10 cellular contexts compared by ENCODE assay signal in genomic region chr2:120912101-120912985, GRCh38.
DNase-seq lines count a peak whose midpoint lies in the region; ATAC-seq lines count a peak whose summit lies in the region.
"Had no signal": no experiment of that assay in that cellular context is flagged by ENCODE, and none has a peak within 500 bp of the region (broad histone marks: within the 10 kb centered on the region; RNA-seq: fewer than 3 reads in every experiment).

No MANE protein-coding gene starts in this region.

- no peaks in the 10 kb centered on the region for H3K9me3 Mint-ChIP-seq in stimulated activated naive B cell treated with anti-CD40 and anti-IgM and Interleukin-4, amounts not matched to agents 10 μg/mL and 1 μg/mL and 100 μg/mL, for 72 hours
- H3K9me3 Mint-ChIP-seq: activated T-helper 1 cell treated with anti-CD3 and anti-CD28 coated beads, Interleukin-12 subunit alpha, Interleukin-12 subunit beta, Interleukin-2, Interleukin-4 antibody, amounts not matched to agents 30 ng/mL and 10 ng/mL and 1 ng/mL, durations not matched to agents 14 hours and 24 hours and 36 hours; T-helper 1 cell treated with Interleukin-12 subunit alpha and Interleukin-12 subunit beta and Interleukin-4 antibody, amounts not matched to agents 30 μg/mL and 1 μg/mL, for 36 hours had no signal

- intact Hi-C loops in aorta (cut with DNase I) = loop anchor here (5.0 to 10.0 kb wide), 2 partner anchors 45 to 178 kb away; partner anchors contain the start of gene GLI2 (in 1 of the 2)

- no peaks in the 10 kb centered on the region for H3K4me1 Mint-ChIP-seq in stimulated activated naive B cell treated with anti-CD40 and anti-IgM and Interleukin-4, amounts not matched to agents 10 μg/mL and 1 μg/mL and 100 μg/mL, for 72 hours
- H3K4me1 Mint-ChIP-seq: naive thymus-derived CD4-positive, alpha-beta T cell had no signal

- no peaks in the 10 kb centered on the region for H3K27me3 ChIP-seq in aorta (ENCODE audit: control insufficient read depth in 1 of 2, insufficient read depth in 2 of 2, low read length in 1 of 2)

- H3K27me3 Mint-ChIP-seq in stimulated activated naive B cell treated with anti-CD40 and anti-IgM and Interleukin-4, amounts not matched to agents 10 μg/mL and 1 μg/mL and 100 μg/mL, for 72 hours = no peaks in the 10 kb centered on the region
- H3K27me3 Mint-ChIP-seq: naive thymus-derived CD4-positive, alpha-beta T cell had no signal

- no peak overlapping the region for H3K27ac Mint-ChIP-seq in stimulated activated naive B cell treated with anti-CD40 and anti-IgM and Interleukin-4, amounts not matched to agents 10 μg/mL and 1 μg/mL and 100 μg/mL, for 72 hours
- H3K27ac Mint-ChIP-seq: activated T-helper 1 cell treated with anti-CD3 and anti-CD28 coated beads, Interleukin-12 subunit alpha, Interleukin-12 subunit beta, Interleukin-2, Interleukin-4 antibody, amounts not matched to agents 30 ng/mL and 10 ng/mL and 1 ng/mL, durations not matched to agents 14 hours and 24 hours and 36 hours; naive thymus-derived CD4-positive, alpha-beta T cell; T-helper 1 cell treated with Interleukin-12 subunit alpha and Interleukin-12 subunit beta and Interleukin-4 antibody, amounts not matched to agents 30 μg/mL and 1 μg/mL, for 36 hours had no signal

- ATAC-seq in aorta (ENCODE audit: low FRiP score) = peak; percentile 66
- no peak for ATAC-seq in HG03039 (IDR thresholded peaks at IDR 0.05; ENCODE audit: unreplicated experiment)
- ATAC-seq in stimulated activated naive B cell treated with anti-CD40 and anti-IgM and Interleukin-4, amounts not matched to agents 10 μg/mL and 1 μg/mL and 100 μg/mL, for 72 hours (replicated peaks) = no peak
- ATAC-seq: naive thymus-derived CD4-positive, alpha-beta T cell had no signal

- H3K9me3 ChIP-seq in aorta (ENCODE audit: control insufficient read depth, low read length) = no peaks in the 10 kb centered on the region

- 5 to 12% methylated on average over 29 of the region's 29 CpGs for WGBS in aorta, 2 donors

- DNase-seq in OCI-M1 (lab: John Stamatoyannopoulos, UW) (peak; percentile 78), fibroblast of gingiva (ENCODE audit: low read depth) (peak; percentile 87), mucosa of gallbladder (ENCODE audit: low spot score) (peak; percentile 52), aorta (peak; percentile 82 to 91)
- no peak for DNase-seq in activated CD4-positive, CD25-positive, alpha-beta regulatory T cell treated with anti-CD3 and anti-CD28 coated beads, Interleukin-2, amount 50 U/mL, for 72 hours
- DNase-seq in stimulated activated naive B cell treated with anti-CD40 and anti-IgM and Interleukin-4, amounts not matched to agents 10 μg/mL and 1 μg/mL and 100 μg/mL, for 72 hours = no peak
- DNase-seq: naive thymus-derived CD4-positive, alpha-beta T cell had no signal

- no peaks in the 10 kb centered on the region for H3K36me3 Mint-ChIP-seq in stimulated activated naive B cell treated with anti-CD40 and anti-IgM and Interleukin-4, amounts not matched to agents 10 μg/mL and 1 μg/mL and 100 μg/mL, for 72 hours
- H3K36me3 Mint-ChIP-seq: naive thymus-derived CD4-positive, alpha-beta T cell had no signal

- no peak overlapping the region for H3K4me3 Mint-ChIP-seq in stimulated activated naive B cell treated with anti-CD40 and anti-IgM and Interleukin-4, amounts not matched to agents 10 μg/mL and 1 μg/mL and 100 μg/mL, for 72 hours
- H3K4me3 Mint-ChIP-seq: activated T-helper 1 cell treated with anti-CD3 and anti-CD28 coated beads, Interleukin-12 subunit alpha, Interleukin-12 subunit beta, Interleukin-2, Interleukin-4 antibody, amounts not matched to agents 30 ng/mL and 10 ng/mL and 1 ng/mL, durations not matched to agents 14 hours and 24 hours and 36 hours; naive thymus-derived CD4-positive, alpha-beta T cell; T-helper 1 cell treated with Interleukin-12 subunit alpha and Interleukin-12 subunit beta and Interleukin-4 antibody, amounts not matched to agents 30 μg/mL and 1 μg/mL, for 36 hours had no signal

- H3K36me3 ChIP-seq in aorta (ENCODE audit: control insufficient read depth in 1 of 2, insufficient read depth in 2 of 2, low read length in 1 of 2) = no peaks in the 10 kb centered on the region

- H3K27ac ChIP-seq in aorta (ENCODE audit: low read depth in 1 of 2, low read length in 2 of 2) = peak overlapping the region; percentile 62 to 85

- peaks cover 0 to 11% of the 10 kb centered on the region in 2 donors for H3K4me1 ChIP-seq in aorta (ENCODE audit: control insufficient read depth in 1 of 2, insufficient read depth in 2 of 2, low read length in 2 of 2)

- no peak overlapping the region for H3K4me3 ChIP-seq in aorta (ENCODE audit: low read length in 2 of 2)

Comparison
In these comparisons a context has a peak if more than half of its experiments do, and no peak if none do; other contexts are left out.
1. DNase-seq: peak in OCI-M1 (single experiment), fibroblast of gingiva (single experiment), mucosa of gallbladder (single experiment) and aorta (2 of 2); none in activated CD4-positive, CD25-positive, alpha-beta regulatory T cell treated with anti-CD3 and anti-CD28 coated beads, Interleukin-2, amount 50 U/mL, for 72 hours (single experiment) and stimulated activated naive B cell treated with anti-CD40 and anti-IgM and Interleukin-4, amounts not matched to agents 10 μg/mL and 1 μg/mL and 100 μg/mL, for 72 hours (single experiment).